1 cellular context compared by ENCODE assay signal in genomic region chr4:95317124-95317820, GRCh38.
TF ChIP-seq lines count a peak whose summit lies in the region.

No MANE protein-coding gene starts in this region.

TF ChIP-seq in GM23338, 12 proteins besides CTCF, POLR2A, EP300 and RAD21 (continued from another document):
- no peak for TF ChIP-seq ZNF462 (CRISPR knock-in tag; IDR thresholded peaks at IDR 0.05)
- no peak for TF ChIP-seq ZNF114 (CRISPR knock-in tag; IDR thresholded peaks at IDR 0.05)
- TF ChIP-seq POLR2AphosphoS5 (IDR thresholded peaks at IDR 0.05; ENCODE audit: low read depth) = no peak
- no peak for TF ChIP-seq EZH2 (IDR thresholded peaks at IDR 0.05; ENCODE audit: low read depth, unreplicated experiment)
- no peak for TF ChIP-seq ZNF331 (CRISPR knock-in tag; IDR thresholded peaks at IDR 0.05; ENCODE audit: low read depth)
- no peak for TF ChIP-seq NANOG (IDR thresholded peaks at IDR 0.05; ENCODE audit: borderline replicate concordance)
- TF ChIP-seq ETS1 (IDR thresholded peaks at IDR 0.05) = no peak
- no peak for TF ChIP-seq REST (IDR thresholded peaks at IDR 0.05; ENCODE audit: unreplicated experiment)
TF ChIP-seq in GM23338: peak in this region for 0.
